Comparison of ENCODE assay signal across 8 cellular contexts in the genomic region with DNA sequence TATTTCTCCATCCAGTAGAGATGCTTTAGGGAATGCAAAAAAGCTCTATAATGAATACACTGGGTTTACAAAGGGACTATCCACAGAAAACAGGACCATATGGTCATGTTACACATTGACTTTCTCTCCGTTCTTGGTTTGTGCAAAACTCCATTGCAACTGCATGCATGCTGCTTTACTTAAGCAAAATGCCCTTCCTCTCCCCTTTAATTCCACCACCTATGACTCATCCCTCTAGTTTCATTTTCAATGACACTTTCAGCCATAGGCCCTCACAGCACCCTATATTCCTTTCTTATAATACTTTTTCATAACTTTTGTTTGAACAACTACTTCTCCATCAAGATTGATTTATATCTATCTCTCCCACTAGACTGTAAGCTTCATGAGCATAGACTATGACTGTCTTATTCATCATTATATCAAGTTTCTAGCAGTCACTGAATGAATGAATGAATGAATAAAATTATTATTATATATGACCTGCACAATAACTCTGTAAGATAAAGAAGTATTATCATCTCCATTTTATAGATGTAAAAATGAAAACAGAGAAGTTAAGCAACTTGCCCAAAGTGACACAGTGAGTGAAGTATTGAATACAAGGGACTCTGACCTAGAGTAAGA.
A peak's percentile ranks its signal among the peaks of the same experiment; 100 is the strongest.
DNase-seq lines count a peak whose midpoint lies in the region; ATAC-seq, FAIRE-seq and TF ChIP-seq lines count a peak whose summit lies in the region.

No MANE protein-coding gene starts in this region.

- H4K20me1 ChIP-seq in HCT116 (ENCODE audit: insufficient read depth): no peaks in the 10 kb centered on the region
- no peaks in the 10 kb centered on the region for H4K20me1 ChIP-seq in hepatocyte (ENCODE audit: insufficient read depth, poor library complexity, severe bottlenecking)

- CTCF ChIA-PET in HCT116 (lab: Charles Lee): no interaction called here
- CTCF ChIA-PET in A673 (lab: Charles Lee): no interaction called here

- H3K27ac ChIP-seq in HCT116 (ENCODE audit: low read depth, low read length) (no peak overlapping the region), hepatocyte (peak overlapping the region; percentile 71), A673 (ENCODE audit: low read depth, low read length, poor library complexity, severe bottlenecking) (no peak overlapping the region)

- no peak for TF ChIP-seq POLR2A in HCT116 (IDR thresholded peaks at IDR 0.05; ENCODE audit: borderline replicate concordance, extremely low read depth, insufficient read depth, insufficient read length)
- no peak for TF ChIP-seq POLR2A in NB4 (IDR thresholded peaks at IDR 0.05; ENCODE audit: extremely low read depth, insufficient read length)

- H3K4me1 ChIP-seq in HCT116 (ENCODE audit: control insufficient read depth in 1 of 2, insufficient read depth in 2 of 2, low read length in 2 of 2): peaks cover 3 to 19% of the 10 kb centered on the region in 2 experiments; a peak in 2 of 4 replicates
- H3K4me1 ChIP-seq in hepatocyte (ENCODE audit: insufficient read depth): peaks cover 30% of the 10 kb centered on the region
- H3K4me1 ChIP-seq in A673 (ENCODE audit: insufficient read depth, low read length, poor library complexity, severe bottlenecking): no peaks in the 10 kb centered on the region

- TF ChIP-seq CTCF in HCT116 (IDR thresholded peaks at IDR 0.05 in 2 of 3, conservative IDR thresholded peaks at IDR 0.05 in 1 of 3; ENCODE audit: borderline replicate concordance in 1 of 3, insufficient read depth in 1 of 3, low read depth in 2 of 3, low read length in 2 of 3): no peak
- no peak for TF ChIP-seq CTCF in NB4 (IDR thresholded peaks at IDR 0.05; ENCODE audit: low read depth, low read length)
- no peak for TF ChIP-seq CTCF in hepatocyte (IDR thresholded peaks at IDR 0.05; ENCODE audit: poor library complexity)
- TF ChIP-seq CTCF in A673 (conservative IDR thresholded peaks at IDR 0.05; ENCODE audit: low read depth, low read length): no peak

- FAIRE-seq in GM18507 (lab: Jason Lieb, UNC): peak; percentile 81

- TF ChIP-seq RAD21 in HCT116 (IDR thresholded peaks at IDR 0.05; ENCODE audit: low read depth): no peak

- no peaks in the 10 kb centered on the region for H3K27me3 ChIP-seq in HCT116 (ENCODE audit: insufficient read depth, low read length)
- no peaks in the 10 kb centered on the region for H3K27me3 ChIP-seq in hepatocyte
- no peaks in the 10 kb centered on the region for H3K27me3 ChIP-seq in A673 (replicated peaks; ENCODE audit: insufficient read depth, low read depth, low read length, poor library complexity)

- intact Hi-C loops in HCT116 (cut with micrococcal nuclease): no loop called here
- intact Hi-C loops in A673 (cut with micrococcal nuclease; ENCODE audit: unreplicated experiment): no loop called here
- intact Hi-C loops in left colon (cut with DNase I, micrococcal nuclease): no loop called here

- DNase-seq in GM18507 (ENCODE audit: extremely low spot score, insufficient read length, low read depth) (peak; percentile 4), HCT116 (ENCODE audit: low read depth, low spot score) (no peak), NB4 (ENCODE audit: low read depth) (peak; percentile 16), hepatocyte (ENCODE audit: low spot score) (peak; percentile 45), SK-N-DZ (ENCODE audit: low spot score) (no peak), A673 (ENCODE audit: low spot score) (no peak), left colon (no peak)
- DNase-seq in stimulated activated naive CD4-positive, alpha-beta T cell (lab: John Stamatoyannopoulos, UW): no peak

- no peak overlapping the region for H3K4me3 ChIP-seq in HCT116 (replicated peaks in 1 of 2; ENCODE audit: low read depth in 1 of 2, low read length in 2 of 2)
- no peak overlapping the region for H3K4me3 ChIP-seq in NB4 (ENCODE audit: low read depth, low read length)
- H3K4me3 ChIP-seq in hepatocyte: no peak overlapping the region
- no peak overlapping the region for H3K4me3 ChIP-seq in A673 (ENCODE audit: low read depth, low read length, poor library complexity, severe bottlenecking)

- H3K9me3 ChIP-seq in HCT116 (ENCODE audit: control insufficient read depth in 1 of 2, insufficient read depth in 1 of 2, low read depth in 1 of 2, low read length in 2 of 2): no peaks in the 10 kb centered on the region
- no peaks in the 10 kb centered on the region for H3K9me3 ChIP-seq in hepatocyte (ENCODE audit: low read depth)
- no peaks in the 10 kb centered on the region for H3K9me3 ChIP-seq in A673 (ENCODE audit: low read depth, low read length, poor library complexity, severe bottlenecking)

- H3K36me3 ChIP-seq in HCT116 (ENCODE audit: control insufficient read depth in 1 of 2, insufficient read depth in 2 of 2, low read length in 2 of 2) (no peaks in the 10 kb centered on the region), hepatocyte (replicated peaks; ENCODE audit: insufficient read depth, low read depth) (no peaks in the 10 kb centered on the region), A673 (ENCODE audit: insufficient read depth, low read length, poor library complexity, severe bottlenecking) (no peaks in the 10 kb centered on the region)

- WGBS in hepatocyte (ENCODE audit: low lambda C conversion rate, missing lambda C conversion rate): 74% methylated on average over 1 of the region's 1 CpG

- ATAC-seq in HCT116 (no peak), left colon (no peak)

- H3K4me2 ChIP-seq in HCT116 (ENCODE audit: low read length) (no peak overlapping the region), hepatocyte (no peak overlapping the region)

- RAD21 ChIA-PET in HCT116 (lab: Charles Lee; ENCODE audit: low non-redundant PET in 1 of 2, low total read pairs in 2 of 2, uncharacterized antibody in 2 of 2, unreplicated experiment in 2 of 2): no interaction called here

- H3K9me2 ChIP-seq in HCT116 (ENCODE audit: insufficient read depth): no peaks in the 10 kb centered on the region
- no peaks in the 10 kb centered on the region for H3K9me2 ChIP-seq in hepatocyte (replicated peaks; ENCODE audit: insufficient read depth)

- no peak overlapping the region for H3K9ac ChIP-seq in HCT116 (ENCODE audit: low read length)

- POLR2A ChIA-PET in HCT116 (lab: Charles Lee) (no interaction called here), A673 (lab: Charles Lee; ENCODE audit: low non-redundant PET) (interaction anchor here (0.6 kb wide), 1 partner anchor 7 kb away, joined by 8 read pairs; no protein-coding TSS in a partner anchor)

- BruUV-seq in HCT116 (replicated peaks; lab: Mats Ljungman, UMichigan) (no TSS peak), A673 (replicated peaks; lab: Mats Ljungman, UMichigan) (no TSS peak)

- H3K79me2 ChIP-seq in HCT116 (ENCODE audit: insufficient read depth, low read length) (no peaks in the 10 kb centered on the region), hepatocyte (no peaks in the 10 kb centered on the region)

- no peak overlapping the region for H2AFZ ChIP-seq in HCT116 (ENCODE audit: low read depth, low read length, poor library complexity, severe bottlenecking)
- H2AFZ ChIP-seq in hepatocyte: no peak overlapping the region

TF ChIP-seq in HCT116, 20 proteins besides CTCF, POLR2A, EP300 and RAD21:
- TF ChIP-seq, protein P1, sequence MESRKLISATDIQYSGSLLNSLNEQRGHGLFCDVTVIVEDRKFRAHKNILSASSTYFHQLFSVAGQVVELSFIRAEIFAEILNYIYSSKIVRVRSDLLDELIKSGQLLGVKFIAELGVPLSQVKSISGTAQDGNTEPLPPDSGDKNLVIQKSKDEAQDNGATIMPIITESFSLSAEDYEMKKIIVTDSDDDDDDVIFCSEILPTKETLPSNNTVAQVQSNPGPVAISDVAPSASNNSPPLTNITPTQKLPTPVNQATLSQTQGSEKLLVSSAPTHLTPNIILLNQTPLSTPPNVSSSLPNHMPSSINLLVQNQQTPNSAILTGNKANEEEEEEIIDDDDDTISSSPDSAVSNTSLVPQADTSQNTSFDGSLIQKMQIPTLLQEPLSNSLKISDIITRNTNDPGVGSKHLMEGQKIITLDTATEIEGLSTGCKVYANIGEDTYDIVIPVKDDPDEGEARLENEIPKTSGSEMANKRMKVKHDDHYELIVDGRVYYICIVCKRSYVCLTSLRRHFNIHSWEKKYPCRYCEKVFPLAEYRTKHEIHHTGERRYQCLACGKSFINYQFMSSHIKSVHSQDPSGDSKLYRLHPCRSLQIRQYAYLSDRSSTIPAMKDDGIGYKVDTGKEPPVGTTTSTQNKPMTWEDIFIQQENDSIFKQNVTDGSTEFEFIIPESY (IDR thresholded peaks at IDR 0.05; ENCODE audit: extremely low read depth, insufficient replicate concordance, low read length): no peak
- TF ChIP-seq CEBPB (IDR thresholded peaks at IDR 0.05; ENCODE audit: low read depth): no peak
- TF ChIP-seq ZFX (IDR thresholded peaks at IDR 0.05): no peak
- TF ChIP-seq YY1 (IDR thresholded peaks at IDR 0.05; ENCODE audit: extremely low read depth, insufficient replicate concordance, low read depth, low read length): no peak
- 0 out of 2 replicates have a peak, but pooled peaks have one; percentile 12 for TF ChIP-seq FOSL1 (IDR thresholded peaks at IDR 0.05; ENCODE audit: low read depth)
- TF ChIP-seq EZH2phosphoT487 (IDR thresholded peaks at IDR 0.05; ENCODE audit: borderline replicate concordance): no peak
- no peak for TF ChIP-seq TCF7L2 (IDR thresholded peaks at IDR 0.05; ENCODE audit: borderline replicate concordance, extremely low read depth, insufficient read depth, insufficient read length)
- TF ChIP-seq, protein P2, sequence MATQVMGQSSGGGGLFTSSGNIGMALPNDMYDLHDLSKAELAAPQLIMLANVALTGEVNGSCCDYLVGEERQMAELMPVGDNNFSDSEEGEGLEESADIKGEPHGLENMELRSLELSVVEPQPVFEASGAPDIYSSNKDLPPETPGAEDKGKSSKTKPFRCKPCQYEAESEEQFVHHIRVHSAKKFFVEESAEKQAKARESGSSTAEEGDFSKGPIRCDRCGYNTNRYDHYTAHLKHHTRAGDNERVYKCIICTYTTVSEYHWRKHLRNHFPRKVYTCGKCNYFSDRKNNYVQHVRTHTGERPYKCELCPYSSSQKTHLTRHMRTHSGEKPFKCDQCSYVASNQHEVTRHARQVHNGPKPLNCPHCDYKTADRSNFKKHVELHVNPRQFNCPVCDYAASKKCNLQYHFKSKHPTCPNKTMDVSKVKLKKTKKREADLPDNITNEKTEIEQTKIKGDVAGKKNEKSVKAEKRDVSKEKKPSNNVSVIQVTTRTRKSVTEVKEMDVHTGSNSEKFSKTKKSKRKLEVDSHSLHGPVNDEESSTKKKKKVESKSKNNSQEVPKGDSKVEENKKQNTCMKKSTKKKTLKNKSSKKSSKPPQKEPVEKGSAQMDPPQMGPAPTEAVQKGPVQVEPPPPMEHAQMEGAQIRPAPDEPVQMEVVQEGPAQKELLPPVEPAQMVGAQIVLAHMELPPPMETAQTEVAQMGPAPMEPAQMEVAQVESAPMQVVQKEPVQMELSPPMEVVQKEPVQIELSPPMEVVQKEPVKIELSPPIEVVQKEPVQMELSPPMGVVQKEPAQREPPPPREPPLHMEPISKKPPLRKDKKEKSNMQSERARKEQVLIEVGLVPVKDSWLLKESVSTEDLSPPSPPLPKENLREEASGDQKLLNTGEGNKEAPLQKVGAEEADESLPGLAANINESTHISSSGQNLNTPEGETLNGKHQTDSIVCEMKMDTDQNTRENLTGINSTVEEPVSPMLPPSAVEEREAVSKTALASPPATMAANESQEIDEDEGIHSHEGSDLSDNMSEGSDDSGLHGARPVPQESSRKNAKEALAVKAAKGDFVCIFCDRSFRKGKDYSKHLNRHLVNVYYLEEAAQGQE (IDR thresholded peaks at IDR 0.05; ENCODE audit: low read depth): no peak

Comparison
In these comparisons a context has a peak if more than half of its experiments do, and no peak if none do; other contexts are left out.
1. DNase-seq: peak in GM18507 (single experiment), NB4 (single experiment) and hepatocyte (single experiment); none in HCT116 (single experiment), SK-N-DZ (single experiment), A673 (single experiment), left colon (0 of 2) and stimulated activated naive CD4-positive, alpha-beta T cell (0 of 6).